Comparison of ENCODE assay signal across 16 cellular contexts in the genomic region with DNA sequence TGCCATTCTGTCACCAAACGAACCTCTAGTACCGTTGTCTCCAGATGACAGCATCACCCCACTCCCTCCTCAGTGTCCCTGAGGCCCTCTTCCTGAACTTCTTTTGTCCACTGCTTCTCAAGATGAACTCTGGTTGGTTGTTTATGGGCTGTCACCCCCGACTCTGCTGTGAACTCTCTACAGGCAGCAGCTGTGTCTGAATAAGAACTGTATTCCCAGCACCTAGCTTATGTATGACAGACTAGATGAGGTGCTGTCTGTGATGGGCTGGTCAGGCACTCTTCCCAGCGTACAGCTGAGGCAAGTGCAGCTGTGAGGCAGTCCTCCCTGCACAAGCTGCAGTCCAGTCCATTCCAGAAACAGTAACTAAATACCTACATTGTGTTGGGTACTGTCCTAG.
"Had no signal": no experiment of that assay in that cellular context is flagged by ENCODE, and none has a peak within 500 bp of the region (broad histone marks: within the 10 kb centered on the region; RNA-seq: fewer than 3 reads in every experiment).

No MANE protein-coding gene starts in this region.

- H3K4me1 ChIP-seq: prostate gland had no signal

- H3K27ac ChIP-seq: prostate gland, right lobe of liver had no signal

- H3K36me3 Mint-ChIP-seq: activated naive CD4-positive, alpha-beta T cell treated with anti-CD3 and anti-CD28 coated beads, Interleukin-2, amount 50 U/mL, for 24 hours; stimulated activated naive B cell treated with anti-CD40 and anti-IgM and Interleukin-4, amounts not matched to agents 10 μg/mL and 1 μg/mL and 100 μg/mL, for 72 hours had no signal

- H3K4me3 ChIP-seq: dorsolateral prefrontal cortex, esophagus muscularis mucosa, left ventricle myocardium inferior, prostate gland, right lobe of liver, transverse colon had no signal

- H3K9me3 ChIP-seq: esophagus muscularis mucosa, left ventricle myocardium inferior, prostate gland, right lobe of liver, transverse colon had no signal

- H3K36me3 ChIP-seq: left ventricle myocardium inferior, prostate gland, right lobe of liver, transverse colon had no signal

- H3K27ac Mint-ChIP-seq: activated CD4-positive, alpha-beta T cell treated with anti-CD3 and anti-CD28 coated beads, Interleukin-2, amount 10 ng/mL, durations not matched to agents 7 days and 5 days; activated naive CD4-positive, alpha-beta T cell treated with anti-CD3 and anti-CD28 coated beads, Interleukin-2, amount 50 U/mL, for 24 hours; stimulated activated naive B cell treated with anti-CD40 and anti-IgM and Interleukin-4, amounts not matched to agents 10 μg/mL and 1 μg/mL and 100 μg/mL, for 72 hours; T-helper 1 cell treated with Interleukin-12 subunit alpha and Interleukin-12 subunit beta and Interleukin-4 antibody, amounts not matched to agents 30 μg/mL and 1 μg/mL, for 36 hours had no signal

- H3K4me1 Mint-ChIP-seq: stimulated activated naive B cell treated with anti-CD40 and anti-IgM and Interleukin-4, amounts not matched to agents 10 μg/mL and 1 μg/mL and 100 μg/mL, for 72 hours had no signal

- H3K27me3 ChIP-seq: dorsolateral prefrontal cortex, esophagus muscularis mucosa, right lobe of liver, transverse colon had no signal

- DNase-seq: activated CD4-positive, alpha-beta T cell treated with anti-CD3 and anti-CD28 coated beads, Interleukin-2, amount 10 ng/mL, durations not matched to agents 7 days and 5 days; activated CD4-positive, CD25-positive, alpha-beta regulatory T cell; activated T-cell treated with anti-CD3 and anti-CD28 coated beads, Interleukin-2, amount 50 U/mL, for 1 hour; dorsolateral prefrontal cortex; foreskin fibroblast; left ventricle myocardium inferior; right lobe of liver; stimulated activated CD4-positive, alpha-beta T cell treated with anti-CD3 and anti-CD28 coated beads, Interleukin-2, amount 100 ng/mL, for 24 hours; stimulated activated naive B cell treated with anti-CD40 and anti-IgM and Interleukin-4, amounts not matched to agents 10 μg/mL and 1 μg/mL and 100 μg/mL, for 72 hours; substantia nigra; transverse colon had no signal

- H3K9me3 Mint-ChIP-seq: activated CD4-positive, alpha-beta T cell treated with anti-CD3 and anti-CD28 coated beads, Interleukin-2, amount 10 ng/mL, durations not matched to agents 7 days and 5 days; activated naive CD4-positive, alpha-beta T cell treated with anti-CD3 and anti-CD28 coated beads, Interleukin-2, amount 50 U/mL, for 24 hours; T-helper 1 cell treated with Interleukin-12 subunit alpha and Interleukin-12 subunit beta and Interleukin-4 antibody, amounts not matched to agents 30 μg/mL and 1 μg/mL, for 36 hours had no signal

- H3K4me3 Mint-ChIP-seq: activated CD4-positive, alpha-beta T cell treated with anti-CD3 and anti-CD28 coated beads, Interleukin-2, amount 10 ng/mL, durations not matched to agents 7 days and 5 days; activated naive CD4-positive, alpha-beta T cell treated with anti-CD3 and anti-CD28 coated beads, Interleukin-2, amount 50 U/mL, for 24 hours; stimulated activated naive B cell treated with anti-CD40 and anti-IgM and Interleukin-4, amounts not matched to agents 10 μg/mL and 1 μg/mL and 100 μg/mL, for 72 hours; T-helper 1 cell treated with Interleukin-12 subunit alpha and Interleukin-12 subunit beta and Interleukin-4 antibody, amounts not matched to agents 30 μg/mL and 1 μg/mL, for 36 hours had no signal

- H3K27me3 Mint-ChIP-seq: activated CD4-positive, alpha-beta T cell treated with anti-CD3 and anti-CD28 coated beads, Interleukin-2, amount 10 ng/mL, durations not matched to agents 7 days and 5 days; activated naive CD4-positive, alpha-beta T cell treated with anti-CD3 and anti-CD28 coated beads, Interleukin-2, amount 50 U/mL, for 24 hours had no signal

- ATAC-seq: right lobe of liver; SK-N-SH treated with all-trans-retinoic acid at 6 μM for 48 hours; stimulated activated naive B cell treated with anti-CD40 and anti-IgM and Interleukin-4, amounts not matched to agents 10 μg/mL and 1 μg/mL and 100 μg/mL, for 72 hours had no signal
